Comparison of ENCODE assay signal across 8 cellular contexts in the genomic region with DNA sequence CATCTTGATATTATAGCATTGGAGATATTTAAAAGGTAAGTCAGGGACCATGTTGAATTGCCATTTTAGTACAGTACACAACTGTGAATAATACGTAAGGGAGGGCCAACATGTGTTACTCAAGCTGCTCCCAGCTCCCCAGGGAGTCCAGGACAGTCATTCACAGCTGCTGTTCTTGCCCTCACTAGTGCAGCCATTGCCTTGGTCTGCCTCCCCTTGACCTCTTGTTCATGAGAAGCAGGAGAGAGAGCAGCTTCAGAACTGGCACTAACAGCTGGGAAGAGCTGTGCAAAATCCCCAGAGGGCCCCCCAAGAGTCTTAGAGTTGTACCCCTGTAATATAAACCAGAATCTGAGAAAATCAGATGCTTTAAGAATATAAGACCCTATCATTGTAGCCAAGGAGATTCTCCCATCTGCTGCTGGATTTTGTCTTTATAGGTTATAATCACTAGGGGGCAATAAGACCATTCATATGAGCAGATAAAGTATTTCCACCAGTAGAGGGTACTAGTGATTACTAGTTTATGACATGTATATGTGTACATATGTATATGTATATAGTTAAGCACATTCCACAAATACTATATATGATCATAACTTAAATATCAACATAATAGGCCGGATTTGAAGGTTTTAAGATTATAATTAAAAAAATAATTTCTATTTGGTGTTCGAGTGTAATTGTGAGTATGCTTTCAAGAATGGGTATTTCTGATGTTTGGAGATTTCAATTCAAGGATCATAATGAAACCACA. TPM values are rescaled to one million over a fixed set of nuclear protein-coding genes. Genes with fewer than 3 reads are reported as not detected.
DNase-seq lines count a peak whose midpoint lies in the region; ATAC-seq, FAIRE-seq and TF ChIP-seq lines count a peak whose summit lies in the region.

No MANE protein-coding gene starts in this region.

- no peak for TF ChIP-seq EP300 in GM12878 (IDR thresholded peaks at IDR 0.05; ENCODE audit: borderline replicate concordance in 1 of 2, control insufficient read depth in 1 of 2, low read depth in 2 of 2, low read length in 2 of 2)

- BruUV-seq in GM12878 (replicated peaks; lab: Mats Ljungman, UMichigan), result TSS peak; percentile 48

- peak; percentile 59 to 97 (median 61); a peak in 4 of 6 replicates for TF ChIP-seq CTCF in GM12878 (IDR thresholded peaks at IDR 0.05 in 2 of 3, conservative IDR thresholded peaks at IDR 0.05 in 1 of 3; ENCODE audit: control insufficient read depth in 2 of 3, extremely low read depth in 1 of 3, insufficient read depth in 1 of 3, low read depth in 3 of 3, low read length in 3 of 3)

- TF ChIP-seq POLR2A in GM12878 (IDR thresholded peaks at IDR 0.05; ENCODE audit: low read depth, low read length), result no peak

- in situ Hi-C loops in GM12878 (cut with MboI), result loop anchor here (5.0 to 25.0 kb wide), 2 partner anchors 208 to 417 kb away; no protein-coding TSS in a partner anchor

- SMC1A ChIA-PET in GM12878 (lab: Charles Lee; ENCODE audit: uncharacterized antibody, unreplicated experiment), result interaction anchor here (0.6 to 1.1 kb wide), 2 partner anchors 9 to 289 kb away, joined by 3 to 4 read pairs; no protein-coding TSS in a partner anchor

- no peak overlapping the region for H3K4me2 ChIP-seq in GM12878 (ENCODE audit: control insufficient read depth, insufficient read depth)

- no peaks in the 10 kb centered on the region for H3K9me3 Mint-ChIP-seq in activated T-cell treated with anti-CD3 and anti-CD28 coated beads, Interleukin-2, amount 50 U/mL, for 4 hours

- H3K79me2 ChIP-seq in GM12878 (ENCODE audit: control insufficient read depth, insufficient read depth, low read length), result no peaks in the 10 kb centered on the region

- RAD21 ChIA-PET in GM12878 (lab: Charles Lee; ENCODE audit: unreplicated experiment), result no interaction called here

- no peak overlapping the region for H3K9ac ChIP-seq in GM12878 (ENCODE audit: control insufficient read depth, insufficient read depth, low read length)

- H3K4me1 Mint-ChIP-seq in activated T-cell treated with anti-CD3 and anti-CD28 coated beads, Interleukin-2, amount 50 U/mL, for 4 hours (ENCODE audit: low read depth), result no peaks in the 10 kb centered on the region

- H3K36me3 Mint-ChIP-seq in activated T-cell treated with anti-CD3 and anti-CD28 coated beads, Interleukin-2, amount 50 U/mL, for 4 hours (ENCODE audit: insufficient read depth), result peaks cover 11% of the 10 kb centered on the region

- no peaks in the 10 kb centered on the region for H3K27me3 Mint-ChIP-seq in activated T-cell treated with anti-CD3 and anti-CD28 coated beads, Interleukin-2, amount 50 U/mL, for 4 hours (ENCODE audit: low read depth)

- WGBS in GM12878 (ENCODE audit: insufficient coverage, insufficient replicate concordance, low lambda C conversion rate, missing lambda C conversion rate), result 0% methylated on average over 3 of the region's 3 CpGs

- H3K36me3 ChIP-seq in GM12878 (ENCODE audit: control insufficient read depth in 2 of 2, insufficient read depth in 2 of 2, low read length in 1 of 2), result peaks cover 1 to 3% of the 10 kb centered on the region in 2 experiments; a peak in 1 of 4 replicates

- H3K4me1 ChIP-seq in GM12878 (ENCODE audit: control insufficient read depth, insufficient read depth, low read length), result no peaks in the 10 kb centered on the region

- H3K4me3 ChIP-seq in GM12878, result no peak overlapping the region

- H3K27ac ChIP-seq in GM12878 (ENCODE audit: control insufficient read depth, insufficient read depth), result no peak overlapping the region

- POLR2A ChIA-PET in GM12878 (lab: Charles Lee), result no interaction called here

- peak; percentile 76 for TF ChIP-seq RAD21 in GM12878 (IDR thresholded peaks at IDR 0.05; ENCODE audit: insufficient read depth, low read depth, low read length)

- peak; percentile 72 for FAIRE-seq in GM12878 (lab: Jason Lieb, UNC)

- no peak for DNase-seq in activated T-cell treated with anti-CD3 and anti-CD28 coated beads, Interleukin-2, amount 50 U/mL, for 4 hours
- DNase-seq in activated T-cell treated with anti-CD3 and anti-CD28 coated beads for 4 hours, result no peak
- DNase-seq in NCI-H524 (lab: John Stamatoyannopoulos, UW), result peak; percentile 98 to 99
- no peak for DNase-seq in GM12878 (ENCODE audit: low read depth, low spot score)
- DNase-seq in inferior parietal cortex (ENCODE audit: extremely low spot score), result peak; percentile 81
- DNase-seq in superior temporal gyrus (ENCODE audit: extremely low spot score), result peak; percentile 89

- no peaks in the 10 kb centered on the region for H3K9me3 ChIP-seq in GM12878 (replicated peaks; ENCODE audit: control insufficient read depth, insufficient read depth, low read length)

- intact Hi-C loops in GM12878 (cut with micrococcal nuclease; ENCODE audit: unreplicated experiment), result loop anchor here (1.0 kb wide), 2 partner anchors 419 to 740 kb away; no protein-coding TSS in a partner anchor

- peak; percentile 77 to 87 for ATAC-seq in activated T-cell treated with anti-CD3 and anti-CD28 coated beads, Interleukin-2, amount 50 U/mL, for 4 hours
- ATAC-seq in HG03108 (IDR thresholded peaks at IDR 0.05; ENCODE audit: unreplicated experiment), result peak; percentile 76
- peak; percentile 93 for ATAC-seq in GM12878
- ATAC-seq in GM18520 (IDR thresholded peaks at IDR 0.05; ENCODE audit: unreplicated experiment), result no peak

- H3K4me3 Mint-ChIP-seq in activated T-cell treated with anti-CD3 and anti-CD28 coated beads, Interleukin-2, amount 50 U/mL, for 4 hours, result no peak overlapping the region

- H4K20me1 ChIP-seq in GM12878 (ENCODE audit: control insufficient read depth, insufficient read depth), result no peaks in the 10 kb centered on the region

- no peak overlapping the region for H2AFZ ChIP-seq in GM12878 (ENCODE audit: control insufficient read depth, low read depth, low read length)

- CTCF ChIA-PET in GM12878 (lab: Yijun Ruan, JAX), result interaction anchor here (0.9 to 7.0 kb wide), 7 partner anchors 9 to 419 kb away, joined by 3 to 61 read pairs (median 6); a partner anchor contains a TSS

- no peaks in the 10 kb centered on the region for H3K27me3 ChIP-seq in GM12878 (replicated peaks in 1 of 2; ENCODE audit: control insufficient read depth in 2 of 2, insufficient read depth in 2 of 2, low read length in 1 of 2)

RNA-seq across cellular contexts. Expression of a gene that starts 16.6 kb away (rescaled TPM):
- 1 to 10 TPM; 4.6 to 6.8 (median 5.4) TPM for total RNA-seq in activated T-cell treated with anti-CD3 and anti-CD28 coated beads, Interleukin-2, amount 50 U/mL, for 4 hours
- total RNA-seq in GM12878 (2013; cell fraction: nucleolus; rRNA removed), result 16.8 and 16.9 TPM in 2 replicates
- total RNA-seq in GM12878 (2014; rRNA removed), result 4.8 and 5.2 TPM in 2 replicates
- 5.3 and 5.4 TPM in 2 replicates for total RNA-seq in GM12878 (2014; rRNA removed; fragmentation: Illumina TruSeq; extraction: Trizol)
- 6.7 and 6.8 TPM in 2 replicates for total RNA-seq in GM12878 (2021)
- polyA plus RNA-seq in GM12878 (2011; ENCODE audit: low read depth), result 1.6 TPM
- 9.2 and 10.5 TPM in 2 replicates for polyA plus RNA-seq in GM12878 (2011; rRNA removed)
- 8.1 and 9.0 TPM in 2 replicates for polyA plus RNA-seq in GM12878 (2011; cell fraction: cytosol; rRNA removed)
- 10.6 and 11.1 TPM in 2 replicates for polyA plus RNA-seq in GM12878 (2011; cell fraction: nucleus; rRNA removed)
- polyA plus RNA-seq in GM12878 (2012), result 2.3 and 4.0 TPM in 2 replicates
- polyA plus RNA-seq in GM12878 (2014; fragmentation: Illumina TruSeq; extraction: Trizol), result 5.9 and 6.0 TPM in 2 replicates
- polyA plus RNA-seq in GM12878 (2014; fragmentation: Nextera tagmentation; extraction: Ambion mirVana), result 10 to 100 TPM in 1 of 2 experiments, 1 to 10 TPM in 1; 5.4 to 10.5 TPM
- 4.4 and 6.2 TPM in 2 replicates for polyA plus RNA-seq in GM12878 (2014; rRNA removed)
- 10 to 100 TPM in 1 of 2 experiments, 1 to 10 TPM in 1; 9.6 to 13.2 TPM for polyA plus RNA-seq in GM12878 (2016; fragmentation: Nextera tagmentation; extraction: Ambion mirVana)
- polyA minus RNA-seq in GM12878 (2011; rRNA and poly(A)+ RNA removed), result 7.5 and 11.2 TPM in 2 replicates
- polyA minus RNA-seq in GM12878 (2011; cell fraction: cytosol; rRNA and poly(A)+ RNA removed), result 1.6 and 3.2 TPM in 2 replicates
- polyA minus RNA-seq in GM12878 (2011; cell fraction: nucleus; rRNA and poly(A)+ RNA removed), result 5.1 and 8.5 TPM in 2 replicates

RNA-seq across cellular contexts. Expression of a gene that starts 17.0 kb away (rescaled TPM):
- total RNA-seq in activated T-cell treated with anti-CD3 and anti-CD28 coated beads, Interleukin-2, amount 50 U/mL, for 4 hours, result 100 to 1,000 TPM in 1 of 3 donors, 10 to 100 TPM in 2; 86.8 to 102 (median 89.9) TPM
- total RNA-seq in GM12878 (2013; cell fraction: nucleolus; rRNA removed), result 76.9 and 79.6 TPM in 2 replicates
- total RNA-seq in GM12878 (2014; rRNA removed) (110 and 119 TPM in 2 replicates), GM12878 (2014; rRNA removed; fragmentation: Illumina TruSeq; extraction: Trizol) (72.9 and 78.3 TPM in 2 replicates), GM12878 (2021) (95.9 and 99.3 TPM in 2 replicates)
- 61.6 TPM for polyA plus RNA-seq in GM12878 (2011; ENCODE audit: low read depth)
- polyA plus RNA-seq in GM12878 (2011; rRNA removed) (273 and 319 TPM in 2 replicates), GM12878 (2014; fragmentation: Illumina TruSeq; extraction: Trizol) (69.9 and 83.6 TPM in 2 replicates), GM12878 (2014; fragmentation: Nextera tagmentation; extraction: Ambion mirVana) (100 to 1,000 TPM; 112 to 128 TPM), GM12878 (2014; rRNA removed) (76.6 and 108 TPM in 2 replicates), GM12878 (2016; fragmentation: Nextera tagmentation; extraction: Ambion mirVana) (100 to 1,000 TPM; 171 to 200 TPM)
- 123 and 156 TPM in 2 replicates for polyA plus RNA-seq in GM12878 (2011; cell fraction: cytosol; rRNA removed)
- polyA plus RNA-seq in GM12878 (2011; cell fraction: nucleus; rRNA removed), result 50.2 and 73.0 TPM in 2 replicates
- 141 and 145 TPM in 2 replicates for polyA plus RNA-seq in GM12878 (2012)
- 74.1 and 125 TPM in 2 replicates for polyA minus RNA-seq in GM12878 (2011; rRNA and poly(A)+ RNA removed)
- 40.8 and 69.8 TPM in 2 replicates for polyA minus RNA-seq in GM12878 (2011; cell fraction: cytosol; rRNA and poly(A)+ RNA removed)
- polyA minus RNA-seq in GM12878 (2011; cell fraction: nucleus; rRNA and poly(A)+ RNA removed), result 18.4 and 29.9 TPM in 2 replicates

RNA-seq across cellular contexts. Expression of a gene that starts 52.0 kb away (rescaled TPM):
- total RNA-seq in activated T-cell treated with anti-CD3 and anti-CD28 coated beads, Interleukin-2, amount 50 U/mL, for 4 hours, result not detected
- not detected in 2 replicates for total RNA-seq in GM12878 (2013; cell fraction: nucleolus; rRNA removed)
- total RNA-seq in GM12878 (2014; rRNA removed), result not detected in 2 replicates
- not detected in 2 replicates for total RNA-seq in GM12878 (2014; rRNA removed; fragmentation: Illumina TruSeq; extraction: Trizol)
- total RNA-seq in GM12878 (2021), result not detected in 2 replicates
- not detected for polyA plus RNA-seq in GM12878 (2011; ENCODE audit: low read depth)
- not detected in 2 replicates for polyA plus RNA-seq in GM12878 (2011; rRNA removed)
- not detected in 2 replicates for polyA plus RNA-seq in GM12878 (2011; cell fraction: cytosol; rRNA removed)
- polyA plus RNA-seq in GM12878 (2011; cell fraction: nucleus; rRNA removed), result not detected in 2 replicates
- polyA plus RNA-seq in GM12878 (2012), result not detected in 2 replicates
- polyA plus RNA-seq in GM12878 (2014; fragmentation: Illumina TruSeq; extraction: Trizol), result not detected in 2 replicates
- not detected for polyA plus RNA-seq in GM12878 (2014; fragmentation: Nextera tagmentation; extraction: Ambion mirVana)
- polyA plus RNA-seq in GM12878 (2014; rRNA removed), result not detected in 2 replicates
- not detected for polyA plus RNA-seq in GM12878 (2016; fragmentation: Nextera tagmentation; extraction: Ambion mirVana)
- not detected in 2 replicates for polyA minus RNA-seq in GM12878 (2011; rRNA and poly(A)+ RNA removed)
- polyA minus RNA-seq in GM12878 (2011; cell fraction: cytosol; rRNA and poly(A)+ RNA removed), result not detected in 2 replicates
- not detected in 2 replicates for polyA minus RNA-seq in GM12878 (2011; cell fraction: nucleus; rRNA and poly(A)+ RNA removed)

Comparison
In these comparisons a context has a peak if more than half of its experiments do, and no peak if none do; other contexts are left out.
1. DNase-seq: peak in NCI-H524 (2 of 2), inferior parietal cortex (single experiment) and superior temporal gyrus (single experiment); none in activated T-cell treated with anti-CD3 and anti-CD28 coated beads, Interleukin-2, amount 50 U/mL, for 4 hours (single experiment), activated T-cell treated with anti-CD3 and anti-CD28 coated beads for 4 hours (single experiment) and GM12878 (single experiment).